20 cellular contexts compared by ENCODE assay signal in the genomic region with DNA sequence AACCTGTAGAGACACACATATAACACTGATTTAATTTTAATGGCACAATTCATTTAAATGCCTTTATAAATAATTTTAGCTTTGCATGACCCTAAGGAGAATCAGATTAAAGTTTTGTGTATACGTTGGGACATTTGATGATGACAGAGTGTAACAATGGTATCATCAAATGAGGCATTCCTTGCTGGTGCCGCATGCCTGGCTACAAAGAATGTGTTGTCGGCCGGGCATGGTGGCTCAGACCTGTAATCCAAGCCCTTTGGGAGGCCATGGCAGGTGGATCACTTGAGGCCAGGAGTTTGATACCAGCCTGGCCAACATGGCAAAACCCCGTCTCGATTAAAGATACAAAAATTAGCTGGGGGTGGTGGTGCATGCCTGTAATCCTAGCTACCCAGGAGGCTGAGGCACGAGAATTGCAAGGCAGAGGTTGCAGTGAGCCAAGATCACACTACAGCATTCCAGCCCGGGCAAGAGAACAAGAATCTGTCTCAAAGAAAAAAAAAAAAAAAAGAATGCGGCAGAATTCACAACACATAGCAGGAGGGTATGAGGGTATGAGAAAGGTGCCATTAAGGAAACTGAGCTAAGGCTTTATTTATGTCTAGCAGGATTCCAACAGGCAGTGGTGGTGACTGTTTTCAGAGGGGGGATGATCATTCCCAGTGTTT. TPM values are rescaled to one million over a fixed set of nuclear protein-coding genes. Genes with fewer than 3 reads are reported as not detected.
DNase-seq lines count a peak whose midpoint lies in the region; ATAC-seq and TF ChIP-seq lines count a peak whose summit lies in the region.
"Had no signal": no experiment of that assay in that cellular context is flagged by ENCODE, and none has a peak within 500 bp of the region (broad histone marks: within the 10 kb centered on the region; RNA-seq: fewer than 3 reads in every experiment).

No MANE protein-coding gene starts in this region.

- H3K4me1 ChIP-seq in A673 (ENCODE audit: insufficient read depth, low read length, poor library complexity, severe bottlenecking): peaks cover 59% of the 10 kb centered on the region
- no peaks in the 10 kb centered on the region for H3K4me1 ChIP-seq in MM.1S (ENCODE audit: low read length)
- H3K4me1 ChIP-seq: SJCRH30, upper lobe of right lung had no signal

- H3K9ac ChIP-seq in MM.1S (ENCODE audit: low read length): no peak overlapping the region

- intact Hi-C loops in A673 (cut with micrococcal nuclease; ENCODE audit: unreplicated experiment): no loop called here

- no TSS peak for BruUV-seq in A673 (replicated peaks; lab: Mats Ljungman, UMichigan)

- H3K79me2 ChIP-seq in MM.1S (ENCODE audit: low read length): no peaks in the 10 kb centered on the region

- no peaks in the 10 kb centered on the region for H3K9me2 ChIP-seq in MM.1S (replicated peaks; ENCODE audit: insufficient read depth, low read length)

- DNase-seq in A673 (ENCODE audit: low spot score): no peak
- peak; percentile 47 for DNase-seq in HK-2 (ENCODE audit: unreplicated experiment)
- DNase-seq in epithelial cell of proximal tubule (ENCODE audit: low read depth): peak; percentile 48
- peak; percentile 41 for DNase-seq in myocyte (ENCODE audit: low read depth)
- DNase-seq in GM19240 (ENCODE audit: insufficient read length, low spot score): no peak
- DNase-seq in NCI-H146 (lab: John Stamatoyannopoulos, UW): no peak
- DNase-seq in MM.1S: no peak
- DNase-seq: activated CD4-positive, alpha-beta T cell treated with anti-CD3 and anti-CD28 coated beads for 1 hour; activated effector memory CD4-positive, alpha-beta T cell treated with anti-CD3 and anti-CD28 coated beads, Interleukin-2, amount 50 U/mL, for 16 hours; CD8-positive, alpha-beta memory T cell; hippocampal formation; left colon; NCI-H1436 treated with DMSO at 0.1 percent for 48 hours; posterior cingulate gyrus; SJCRH30; stimulated activated naive CD8-positive, alpha-beta T cell treated with anti-CD3 and anti-CD28 coated beads, Interleukin-15, Interleukin-2, amounts not matched to agents 100 U/mL and 50 U/mL, for 24 hours; upper lobe of right lung had no signal

- POLR2A ChIA-PET in A673 (lab: Charles Lee; ENCODE audit: low non-redundant PET): no interaction called here

- H2AFZ ChIP-seq in MM.1S (ENCODE audit: low read length): no peak overlapping the region

- H3K27me3 ChIP-seq in A673 (replicated peaks; ENCODE audit: insufficient read depth, low read depth, low read length, poor library complexity) (no peaks in the 10 kb centered on the region), MM.1S (replicated peaks; ENCODE audit: insufficient read depth, low read length) (no peaks in the 10 kb centered on the region)
- H3K27me3 ChIP-seq: SJCRH30, upper lobe of right lung had no signal

- no peak for TF ChIP-seq CTCF in A673 (conservative IDR thresholded peaks at IDR 0.05; ENCODE audit: low read depth, low read length)
- no peak for TF ChIP-seq CTCF in epithelial cell of proximal tubule (conservative IDR thresholded peaks at IDR 0.05; ENCODE audit: low read depth, low read length)
- no peak for TF ChIP-seq CTCF in MM.1S (IDR thresholded peaks at IDR 0.05; ENCODE audit: low read length)

- no peaks in the 10 kb centered on the region for H4K20me1 ChIP-seq in MM.1S (ENCODE audit: insufficient read depth, low read length)

- peak overlapping the region; percentile 39 for H3K27ac ChIP-seq in A673 (ENCODE audit: low read depth, low read length, poor library complexity, severe bottlenecking)
- H3K27ac ChIP-seq in MM.1S (ENCODE audit: low read length): no peak overlapping the region
- H3K27ac ChIP-seq: A549, SJCRH30, upper lobe of right lung had no signal

- H3K4me2 ChIP-seq in MM.1S (ENCODE audit: low read depth, low read length): no peak overlapping the region
- H3K4me2 ChIP-seq: A549 had no signal

- CTCF ChIA-PET in A673 (lab: Charles Lee): no interaction called here

- H3K36me3 ChIP-seq in A673 (ENCODE audit: insufficient read depth, low read length, poor library complexity, severe bottlenecking) (no peaks in the 10 kb centered on the region), MM.1S (replicated peaks; ENCODE audit: insufficient read depth, low read length) (no peaks in the 10 kb centered on the region)
- H3K36me3 ChIP-seq: SJCRH30, upper lobe of right lung had no signal

- no peak overlapping the region for H3K4me3 ChIP-seq in A673 (ENCODE audit: low read depth, low read length, poor library complexity, severe bottlenecking)
- no peak overlapping the region for H3K4me3 ChIP-seq in epithelial cell of proximal tubule (ENCODE audit: low read depth, low read length)
- H3K4me3 ChIP-seq in MM.1S (ENCODE audit: low read length): no peak overlapping the region
- H3K4me3 ChIP-seq: A549, GM12878, SJCRH30, upper lobe of right lung had no signal

- H3F3A ChIP-seq in MM.1S (ENCODE audit: insufficient read depth, low read length): no peaks in the 10 kb centered on the region

- no peak for ATAC-seq in GM18858 (IDR thresholded peaks at IDR 0.05; ENCODE audit: unreplicated experiment)
- ATAC-seq: A549; left colon; stimulated activated naive CD8-positive, alpha-beta T cell treated with anti-CD3 and anti-CD28 coated beads, Interleukin-15, Interleukin-2, amounts not matched to agents 100 U/mL and 50 U/mL, for 24 hours; upper lobe of right lung had no signal

- H3K9me3 ChIP-seq in A673 (ENCODE audit: low read depth, low read length, poor library complexity, severe bottlenecking): no peaks in the 10 kb centered on the region
- no peaks in the 10 kb centered on the region for H3K9me3 ChIP-seq in MM.1S (replicated peaks; ENCODE audit: insufficient read depth, low read length)
- H3K9me3 ChIP-seq: A549, SJCRH30, upper lobe of right lung had no signal

RNA-seq across cellular contexts. Expression of a gene that starts 58.9 kb away (rescaled TPM):
- total RNA-seq in A673 (2021) (103 and 114 TPM in 2 replicates), epithelial cell of proximal tubule (24.6 and 39.4 TPM in 2 replicates), myocyte (17.8 and 19.0 TPM in 2 replicates)
- 26.2 TPM for polyA plus RNA-seq in myocyte (2012)

Comparison
In these comparisons a context has a peak if more than half of its experiments do, and no peak if none do; other contexts are left out.
1. DNase-seq: peak in HK-2 (single experiment), epithelial cell of proximal tubule (single experiment) and myocyte (single experiment); none in A673 (single experiment), GM19240 (single experiment), NCI-H146 (single experiment) and MM.1S (single experiment).